28 cellular contexts compared by ENCODE assay signal in genomic region chr11:44789466-44789865, GRCh38.
"Had no signal": no experiment of that assay in that cellular context is flagged by ENCODE, and none has a peak within 500 bp of the region (broad histone marks: within the 10 kb centered on the region; RNA-seq: fewer than 3 reads in every experiment).

No MANE protein-coding gene starts in this region.

- H3K36me3 ChIP-seq: esophagus muscularis mucosa, sigmoid colon, thoracic aorta, vagina had no signal

- H3K4me1 ChIP-seq: vagina had no signal

- H3K27me3 ChIP-seq: esophagus muscularis mucosa, sigmoid colon, vagina had no signal

- H3K27me3 Mint-ChIP-seq: progenitor cell of endocrine pancreas, T-cell, type B pancreatic cell had no signal

- H3K27ac Mint-ChIP-seq: activated CD8-positive, alpha-beta T cell treated with anti-CD3 and anti-CD28 coated beads, Interleukin-2, amount 10 ng/mL, durations not matched to agents 7 days and 5 days; activated naive CD4-positive, alpha-beta T cell treated with anti-CD3 and anti-CD28 coated beads, Interleukin-2, amount 50 U/mL, for 72 hours; activated T-helper 1 cell treated with anti-CD3 and anti-CD28 coated beads, Interleukin-12 subunit alpha, Interleukin-12 subunit beta, Interleukin-2, Interleukin-4 antibody, amounts not matched to agents 30 ng/mL and 10 ng/mL and 1 ng/mL, durations not matched to agents 14 hours and 24 hours and 36 hours; progenitor cell of endocrine pancreas; T-cell; T-helper 2 cell treated with Interferon-gamma antibody and Interleukin-4, amounts not matched to agents 5 μg/mL and 100 μg/mL, for 36 hours; type B pancreatic cell had no signal

- H3K9me3 ChIP-seq: esophagus muscularis mucosa, sigmoid colon, thoracic aorta, vagina had no signal

- H3K27ac ChIP-seq: coronary artery, esophagus muscularis mucosa, sigmoid colon, thoracic aorta, vagina, VCaP had no signal

- H3K4me3 ChIP-seq: coronary artery, esophagus muscularis mucosa, sigmoid colon, smooth muscle cell, thoracic aorta, vagina had no signal

- H3K36me3 Mint-ChIP-seq: type B pancreatic cell had no signal

- ATAC-seq: activated CD8-positive, alpha-beta T cell treated with anti-CD3 and anti-CD28 coated beads, Interleukin-2, amount 10 ng/mL, durations not matched to agents 7 days and 5 days; activated naive CD4-positive, alpha-beta T cell treated with anti-CD3 and anti-CD28 coated beads, Interleukin-2, amount 50 U/mL, for 72 hours; left ventricle myocardium superior; T-cell had no signal

- H3K4me2 ChIP-seq: smooth muscle cell had no signal

- DNase-seq: activated CD4-positive, alpha-beta T cell treated with anti-CD3 and anti-CD28 coated beads for 1 hour; activated CD4-positive, alpha-beta T cell treated with anti-CD3 and anti-CD28 coated beads, Interleukin-2, amount 50 U/mL, for 1 hour; activated CD8-positive, alpha-beta T cell treated with anti-CD3 and anti-CD28 coated beads, Interleukin-2, amount 10 ng/mL, durations not matched to agents 7 days and 5 days; activated gamma-delta T cell; cerebellar nuclear complex; glutamatergic neuron; hippocampal formation; left ventricle myocardium superior; occipital lobe; retina; sigmoid colon; stimulated activated CD4-positive, alpha-beta T cell treated with anti-CD3 and anti-CD28 coated beads, Interleukin-15, amount 100 ng/mL, for 24 hours; stimulated activated CD4-positive, alpha-beta T cell treated with anti-CD3 and anti-CD28 coated beads, Interleukin-2, amount 100 ng/mL, for 48 hours; stimulated activated CD8-positive, alpha-beta memory T cell treated with anti-CD3 and anti-CD28 coated beads, Interleukin-4, amount 100 ng/mL, for 48 hours; stimulated activated naive CD4-positive, alpha-beta T cell treated with Interleukin-2 at 50 U/mL for 16 hours; T-cell had no signal

- H3K4me3 Mint-ChIP-seq: activated CD8-positive, alpha-beta T cell treated with anti-CD3 and anti-CD28 coated beads, Interleukin-2, amount 10 ng/mL, durations not matched to agents 7 days and 5 days; activated T-helper 1 cell treated with anti-CD3 and anti-CD28 coated beads, Interleukin-12 subunit alpha, Interleukin-12 subunit beta, Interleukin-2, Interleukin-4 antibody, amounts not matched to agents 30 ng/mL and 10 ng/mL and 1 ng/mL, durations not matched to agents 14 hours and 24 hours and 36 hours; T-cell; T-helper 2 cell treated with Interferon-gamma antibody and Interleukin-4, amounts not matched to agents 5 μg/mL and 100 μg/mL, for 36 hours; type B pancreatic cell had no signal

- H3K9me3 Mint-ChIP-seq: activated naive CD4-positive, alpha-beta T cell treated with anti-CD3 and anti-CD28 coated beads, Interleukin-2, amount 50 U/mL, for 72 hours; activated T-helper 1 cell treated with anti-CD3 and anti-CD28 coated beads, Interleukin-12 subunit alpha, Interleukin-12 subunit beta, Interleukin-2, Interleukin-4 antibody, amounts not matched to agents 30 ng/mL and 10 ng/mL and 1 ng/mL, durations not matched to agents 14 hours and 24 hours and 36 hours; neural crest cell; T-cell; T-helper 2 cell treated with Interferon-gamma antibody and Interleukin-4, amounts not matched to agents 5 μg/mL and 100 μg/mL, for 36 hours; type B pancreatic cell had no signal
